ENCODE assay signal across 8 cellular contexts in the genomic region with DNA sequence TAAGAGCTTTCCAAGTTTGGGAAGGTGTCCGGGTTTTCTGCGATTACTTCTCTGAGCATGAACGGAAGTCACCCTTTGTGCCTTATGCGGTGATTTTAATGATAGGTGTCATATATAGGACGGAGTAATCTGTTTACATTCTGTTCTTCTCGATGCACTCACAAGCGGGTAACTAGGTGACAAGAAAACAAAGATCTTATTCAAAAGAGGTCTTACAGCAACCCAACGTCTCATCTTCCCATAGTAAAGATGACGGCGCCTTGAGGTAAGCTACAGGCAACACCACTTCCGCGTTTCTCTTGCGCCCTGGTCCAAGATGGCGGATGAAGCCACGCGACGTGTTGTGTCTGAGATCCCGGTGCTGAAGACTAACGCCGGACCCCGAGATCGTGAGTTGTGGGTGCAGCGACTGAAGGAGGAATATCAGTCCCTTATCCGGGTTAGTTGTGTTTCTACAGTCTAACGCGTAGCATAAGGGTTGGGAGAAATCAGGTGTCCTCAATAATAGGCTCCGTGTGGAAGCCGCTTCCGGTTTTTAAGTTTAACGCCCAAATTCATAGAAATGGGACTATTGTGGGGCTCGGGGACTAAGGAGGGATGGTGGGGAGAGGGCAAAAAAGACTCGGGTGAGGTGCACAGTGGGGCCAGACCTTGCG. TPM values are rescaled to one million over a fixed set of nuclear protein-coding genes. Genes with fewer than 3 reads are reported as not detected.
DNase-seq lines count a peak whose midpoint lies in the region; ATAC-seq and TF ChIP-seq lines count a peak whose summit lies in the region.

A gene (plus strand): TSS at position 297 of the 656 bp plus-strand sequence. CDS start 20 bp downstream, at position 317.

- peaks cover 46% of the 10 kb centered on the region for H3K36me3 Mint-ChIP-seq in activated T-helper 17 cell treated with anti-CD3 and anti-CD28 coated beads, Interleukin-2, amount 50 U/mL, for 72 hours (ENCODE audit: low read depth)
- peaks cover 28% of the 10 kb centered on the region for H3K36me3 Mint-ChIP-seq in nephron (ENCODE audit: low read depth)

- H3K27ac Mint-ChIP-seq in activated T-helper 17 cell treated with anti-CD3 and anti-CD28 coated beads, Interleukin-2, amount 50 U/mL, for 72 hours: peak within 1 kb of the TSS; percentile 99
- H3K27ac Mint-ChIP-seq in nephron: peak within 1 kb of the TSS; percentile 99 to 100 (median 100)
- H3K27ac Mint-ChIP-seq in stimulated activated naive CD8-positive, alpha-beta T cell treated with anti-CD3 and anti-CD28 coated beads, Interleukin-15, amount 100 ng/mL, for 72 hours: peak within 1 kb of the TSS; percentile 100

- H3K79me2 ChIP-seq in GM23248 (ENCODE audit: insufficient read depth): peaks cover 18% of the 10 kb centered on the region
- peaks cover 27% of the 10 kb centered on the region for H3K79me2 ChIP-seq in Loucy (ENCODE audit: insufficient read depth, low read length)

- peaks cover 22% of the 10 kb centered on the region for H3F3A ChIP-seq in GM23248 (ENCODE audit: insufficient read depth)
- H3F3A ChIP-seq in Loucy (ENCODE audit: low read depth): no peaks in the 10 kb centered on the region

- peak; percentile 94 for ATAC-seq in RWPE2 (ENCODE audit: low read depth)
- ATAC-seq in activated T-helper 17 cell treated with anti-CD3 and anti-CD28 coated beads, Interleukin-2, amount 50 U/mL, for 72 hours (replicated peaks): peak; percentile 97
- peak; percentile 95 for ATAC-seq in stimulated activated naive CD8-positive, alpha-beta T cell treated with anti-CD3 and anti-CD28 coated beads, Interleukin-15, amount 100 ng/mL, for 72 hours

- H3K4me2 ChIP-seq in GM23248 (ENCODE audit: unreplicated experiment) (peak within 1 kb of the TSS; percentile 85), Loucy (ENCODE audit: low read depth, low read length, poor library complexity, severe bottlenecking) (peak within 1 kb of the TSS; percentile 73)

- H3K9me2 ChIP-seq in GM23248 (ENCODE audit: insufficient read depth) (no peaks in the 10 kb centered on the region), Loucy (replicated peaks; ENCODE audit: low read depth, low read length) (no peaks in the 10 kb centered on the region)

- H3K27me3 Mint-ChIP-seq in activated T-helper 17 cell treated with anti-CD3 and anti-CD28 coated beads, Interleukin-2, amount 50 U/mL, for 72 hours: no peaks in the 10 kb centered on the region
- no peaks in the 10 kb centered on the region for H3K27me3 Mint-ChIP-seq in nephron (ENCODE audit: low read depth)
- no peaks in the 10 kb centered on the region for H3K27me3 Mint-ChIP-seq in stimulated activated naive CD8-positive, alpha-beta T cell treated with anti-CD3 and anti-CD28 coated beads, Interleukin-15, amount 100 ng/mL, for 72 hours

- H3K4me3 ChIP-seq in GM23248: peak within 1 kb of the TSS; percentile 94
- H3K4me3 ChIP-seq in Loucy (ENCODE audit: low read length, poor library complexity, severe bottlenecking): peak within 1 kb of the TSS; percentile 85
- peak within 1 kb of the TSS; percentile 64 for H3K4me3 ChIP-seq in RWPE2 (ENCODE audit: severe bottlenecking)
- peak within 1 kb of the TSS; percentile 99 for H3K4me3 ChIP-seq in fibroblast of pulmonary artery (replicated peaks; ENCODE audit: low read depth, low read length)

- 1 to 2% methylated on average over 33 of the region's 33 CpGs for WGBS in GM23248 (ENCODE audit: low coverage in 1 of 2, low lambda C conversion rate in 2 of 2, missing lambda C conversion rate in 2 of 2), 2 experiments

- H3K27me3 ChIP-seq in GM23248 (replicated peaks; ENCODE audit: insufficient read depth): no peaks in the 10 kb centered on the region
- no peaks in the 10 kb centered on the region for H3K27me3 ChIP-seq in Loucy (ENCODE audit: insufficient read depth, low read length, poor library complexity, severe bottlenecking)
- H3K27me3 ChIP-seq in RWPE2 (ENCODE audit: insufficient read depth, poor library complexity, severe bottlenecking): no peaks in the 10 kb centered on the region

- in situ Hi-C loops in GM23248 (cut with MboI): no loop called here

- no peaks in the 10 kb centered on the region for H3K9me3 Mint-ChIP-seq in activated T-helper 17 cell treated with anti-CD3 and anti-CD28 coated beads, Interleukin-2, amount 50 U/mL, for 72 hours
- no peaks in the 10 kb centered on the region for H3K9me3 Mint-ChIP-seq in nephron
- H3K9me3 Mint-ChIP-seq in stimulated activated naive CD8-positive, alpha-beta T cell treated with anti-CD3 and anti-CD28 coated beads, Interleukin-15, amount 100 ng/mL, for 72 hours: no peaks in the 10 kb centered on the region

- peaks cover 3% of the 10 kb centered on the region for H3K4me1 ChIP-seq in GM23248 (ENCODE audit: insufficient read depth)
- H3K4me1 ChIP-seq in Loucy (ENCODE audit: insufficient read depth, low read length, poor library complexity, severe bottlenecking): peaks cover 17% of the 10 kb centered on the region
- no peaks in the 10 kb centered on the region for H3K4me1 ChIP-seq in RWPE2 (ENCODE audit: insufficient read depth, poor library complexity, severe bottlenecking)

- H3K36me3 ChIP-seq in GM23248 (ENCODE audit: low read depth): no peaks in the 10 kb centered on the region; the same call in 1 of the 2 replicates
- peaks cover 16% of the 10 kb centered on the region; the same call in 1 of the 2 replicates for H3K36me3 ChIP-seq in Loucy (ENCODE audit: insufficient read depth, low read length)
- no peaks in the 10 kb centered on the region; the same call in 1 of the 2 replicates for H3K36me3 ChIP-seq in RWPE2 (ENCODE audit: low read depth)

- H3K27ac ChIP-seq in GM23248 (peak within 1 kb of the TSS; percentile 97), RWPE2 (ENCODE audit: poor library complexity, severe bottlenecking) (peak within 1 kb of the TSS; percentile 86)

- no peak for TF ChIP-seq CTCF in Loucy (conservative IDR thresholded peaks at IDR 0.05; ENCODE audit: low read length)
- no peak for TF ChIP-seq CTCF in RWPE2 (IDR thresholded peaks at IDR 0.05; ENCODE audit: poor library complexity, severe bottlenecking)
- no peak for TF ChIP-seq CTCF in fibroblast of pulmonary artery (IDR thresholded peaks at IDR 0.05; ENCODE audit: low read length, missing control alignments)
- no peak for TF ChIP-seq CTCF in nephron (IDR thresholded peaks at IDR 0.05; ENCODE audit: unreplicated experiment in 3 of 3)

- H3K9me3 ChIP-seq in GM23248 (ENCODE audit: low read depth) (no peaks in the 10 kb centered on the region), Loucy (ENCODE audit: insufficient read depth, low read depth, low read length) (no peaks in the 10 kb centered on the region), RWPE2 (ENCODE audit: severe bottlenecking) (no peaks in the 10 kb centered on the region)

- peaks cover 25% of the 10 kb centered on the region for H3K4me1 Mint-ChIP-seq in activated T-helper 17 cell treated with anti-CD3 and anti-CD28 coated beads, Interleukin-2, amount 50 U/mL, for 72 hours
- H3K4me1 Mint-ChIP-seq in nephron: peaks cover 23% of the 10 kb centered on the region
- H3K4me1 Mint-ChIP-seq in stimulated activated naive CD8-positive, alpha-beta T cell treated with anti-CD3 and anti-CD28 coated beads, Interleukin-15, amount 100 ng/mL, for 72 hours: peaks cover 27% of the 10 kb centered on the region

- peak within 1 kb of the TSS; percentile 98 for H3K9ac ChIP-seq in GM23248
- peak within 1 kb of the TSS; percentile 87 for H3K9ac ChIP-seq in Loucy (ENCODE audit: low read depth, low read length, poor library complexity, severe bottlenecking)

- H2AFZ ChIP-seq in GM23248: peak within 1 kb of the TSS; percentile 95
- peak within 1 kb of the TSS; percentile 91 for H2AFZ ChIP-seq in Loucy (ENCODE audit: low read length)

- H4K20me1 ChIP-seq in GM23248 (ENCODE audit: insufficient read depth) (no peaks in the 10 kb centered on the region), Loucy (ENCODE audit: insufficient read depth, low read length, poor library complexity, severe bottlenecking) (no peaks in the 10 kb centered on the region)

- DNase-seq in DMS53 treated with DMSO at 0.1 percent for 48 hours (lab: John Stamatoyannopoulos, UW; ENCODE audit: unreplicated experiment) (peak; percentile 77), GM23248 (peak; percentile 97), RWPE2 (ENCODE audit: low spot score) (peak; percentile 79), fibroblast of pulmonary artery (ENCODE audit: low read depth) (peak; percentile 94)
- DNase-seq in stimulated activated naive CD8-positive, alpha-beta T cell treated with anti-CD3 and anti-CD28 coated beads, Interleukin-15, amount 100 ng/mL, for 72 hours: peak; percentile 75 to 86

- peak within 1 kb of the TSS; percentile 97 for H3K4me3 Mint-ChIP-seq in activated T-helper 17 cell treated with anti-CD3 and anti-CD28 coated beads, Interleukin-2, amount 50 U/mL, for 72 hours
- H3K4me3 Mint-ChIP-seq in nephron: peak within 1 kb of the TSS; percentile 91 to 98 (median 98)
- peak within 1 kb of the TSS; percentile 89 to 92 for H3K4me3 Mint-ChIP-seq in stimulated activated naive CD8-positive, alpha-beta T cell treated with anti-CD3 and anti-CD28 coated beads, Interleukin-15, amount 100 ng/mL, for 72 hours

RNA-seq across cellular contexts. Expression of the gene that starts here (rescaled TPM):
- total RNA-seq in GM23248 (2014; rRNA removed; shearing (Covaris generic)): 42.6 and 86.2 TPM in 2 replicates
- 89.5 and 89.6 TPM in 2 replicates for polyA plus RNA-seq in GM23248 (2016; fragmentation: Nextera tagmentation; extraction: Ambion mirVana)
- 100 to 1,000 TPM; 184 to 209 TPM for total RNA-seq in activated T-helper 17 cell treated with anti-CD3 and anti-CD28 coated beads, Interleukin-2, amount 50 U/mL, for 72 hours

Comparison
In these comparisons a context has a peak if more than half of its experiments do, and no peak if none do; other contexts are left out.
1. Peak in every context shown above with its lines: DNase-seq, ATAC-seq, H3K4me3 ChIP-seq and H3K27ac ChIP-seq.